ENCODE assay signal across 8 cellular contexts in the genomic region with DNA sequence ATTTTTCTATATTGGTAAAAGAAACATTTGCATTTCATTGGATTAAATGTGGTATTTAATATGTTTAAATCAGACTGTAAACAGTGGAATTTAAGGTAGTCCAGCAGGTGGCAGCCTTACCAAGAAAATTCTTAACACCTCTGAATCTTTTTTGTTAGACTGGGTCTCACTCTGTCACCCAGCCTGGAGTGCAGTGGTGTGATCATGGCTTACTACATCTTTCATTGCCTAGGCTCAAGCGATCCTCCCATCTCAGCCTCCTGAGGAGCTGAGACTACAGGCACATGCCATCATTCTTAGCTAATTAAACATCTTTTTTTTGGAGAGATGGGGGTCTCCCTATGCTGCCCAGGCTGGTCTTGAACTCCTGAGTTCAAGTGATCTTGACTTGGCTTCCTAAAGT.
DNase-seq lines count a peak whose midpoint lies in the region; ATAC-seq and TF ChIP-seq lines count a peak whose summit lies in the region.

No MANE protein-coding gene starts in this region.

- H3F3A ChIP-seq in neural progenitor cell (ENCODE audit: low read depth) = no peaks in the 10 kb centered on the region

- no peaks in the 10 kb centered on the region for H3K4me1 Mint-ChIP-seq in activated CD4-positive, alpha-beta T cell treated with anti-CD3 and anti-CD28 coated beads for 36 hours
- no peaks in the 10 kb centered on the region for H3K4me1 Mint-ChIP-seq in neural progenitor cell

- no peaks in the 10 kb centered on the region for H3K79me2 ChIP-seq in neural progenitor cell (ENCODE audit: low read depth)

- H3K27ac Mint-ChIP-seq in activated CD4-positive, alpha-beta T cell treated with anti-CD3 and anti-CD28 coated beads for 36 hours = no peak overlapping the region
- no peak overlapping the region for H3K27ac Mint-ChIP-seq in neural progenitor cell

- H3K4me3 Mint-ChIP-seq in activated CD4-positive, alpha-beta T cell treated with anti-CD3 and anti-CD28 coated beads for 36 hours = no peak overlapping the region
- no peak overlapping the region for H3K4me3 Mint-ChIP-seq in neural progenitor cell

- peaks cover 6% of the 10 kb centered on the region for H3K36me3 Mint-ChIP-seq in activated CD4-positive, alpha-beta T cell treated with anti-CD3 and anti-CD28 coated beads for 36 hours (ENCODE audit: low read depth)
- H3K36me3 Mint-ChIP-seq in neural progenitor cell = no peaks in the 10 kb centered on the region

- TF ChIP-seq CTCF in AG04450 (IDR thresholded peaks at IDR 0.05; ENCODE audit: low read depth, low read length) (peak; percentile 57), GM12865 (IDR thresholded peaks at IDR 0.05; ENCODE audit: insufficient read depth, low read depth, low read length, missing control alignments) (peak; percentile 25), esophagus muscularis mucosa (IDR thresholded peaks at IDR 0.05) (peak; percentile 48 to 54 (median 51)), neural progenitor cell (IDR thresholded peaks at IDR 0.05) (peak; percentile 76)

- ATAC-seq in activated CD4-positive, alpha-beta T cell treated with anti-CD3 and anti-CD28 coated beads for 36 hours = peak; percentile 78
- ATAC-seq in HG02840 (IDR thresholded peaks at IDR 0.05; ENCODE audit: low FRiP score, unreplicated experiment) = no peak
- no peak for ATAC-seq in HG03460 (IDR thresholded peaks at IDR 0.05; ENCODE audit: unreplicated experiment)

- DNase-seq in AG04450 (ENCODE audit: low read depth, low spot score) (peak; percentile 13), GM12865 (ENCODE audit: low read depth) (peak; percentile 56), NCI-H2171 treated with DMSO at 0.1 percent for 48 hours (lab: John Stamatoyannopoulos, UW) (peak; percentile 40), esophagus muscularis mucosa (ENCODE audit: extremely low spot score) (no peak), neural progenitor cell (ENCODE audit: low spot score) (peak; percentile 62)
- peak; percentile 65 for DNase-seq in activated CD4-positive, alpha-beta T cell treated with anti-CD3 and anti-CD28 coated beads for 36 hours

- POLR2A ChIA-PET in AG04450 (lab: Yijun Ruan, JAX) = no interaction called here
- POLR2A ChIA-PET in activated CD4-positive, alpha-beta T cell treated with anti-CD3 and anti-CD28 coated beads for 36 hours (lab: Charles Lee) = no interaction called here

- H3K36me3 ChIP-seq in esophagus muscularis mucosa (peaks cover 0 to 14% (median 2%) of the 10 kb centered on the region in 4 donors), neural progenitor cell (no peaks in the 10 kb centered on the region)

- H3K27me3 ChIP-seq in AG04450 (ENCODE audit: control insufficient read depth, insufficient read depth, low read length) = no peaks in the 10 kb centered on the region
- H3K27me3 ChIP-seq in esophagus muscularis mucosa = no peaks in the 10 kb centered on the region
- H3K27me3 ChIP-seq in neural progenitor cell = no peaks in the 10 kb centered on the region

- H3K9me3 ChIP-seq in AG04450 (ENCODE audit: control insufficient read depth, insufficient read depth, low read length) = no peaks in the 10 kb centered on the region
- no peaks in the 10 kb centered on the region for H3K9me3 ChIP-seq in esophagus muscularis mucosa
- H3K9me3 ChIP-seq in neural progenitor cell (ENCODE audit: low read depth) = no peaks in the 10 kb centered on the region

- no peaks in the 10 kb centered on the region for H3K27me3 Mint-ChIP-seq in activated CD4-positive, alpha-beta T cell treated with anti-CD3 and anti-CD28 coated beads for 36 hours
- no peaks in the 10 kb centered on the region for H3K27me3 Mint-ChIP-seq in neural progenitor cell (ENCODE audit: insufficient read depth, low read depth)

- no peaks in the 10 kb centered on the region for H4K20me1 ChIP-seq in neural progenitor cell (ENCODE audit: low read depth)

- WGBS in esophagus muscularis mucosa = 80% methylated on average over 1 of the region's 1 CpG

- no peak overlapping the region for H2AFZ ChIP-seq in neural progenitor cell (replicated peaks)

- CTCF ChIA-PET in AG04450 (lab: Charles Lee) = interaction anchor here (0.6 to 3.2 kb wide), 12 partner anchors 9 to 508 kb away, joined by 3 to 36 read pairs (median 4); no protein-coding TSS in a partner anchor
- CTCF ChIA-PET in activated CD4-positive, alpha-beta T cell treated with anti-CD3 and anti-CD28 coated beads for 36 hours (lab: Charles Lee) = interaction anchor here (0.6 to 1.8 kb wide), 5 partner anchors 14 to 501 kb away, joined by 3 to 7 read pairs (median 3); no protein-coding TSS in a partner anchor

- H3K9me3 Mint-ChIP-seq in activated CD4-positive, alpha-beta T cell treated with anti-CD3 and anti-CD28 coated beads for 36 hours (ENCODE audit: low read depth) = no peaks in the 10 kb centered on the region
- H3K9me3 Mint-ChIP-seq in neural progenitor cell = no peaks in the 10 kb centered on the region

- TF ChIP-seq POLR2A in esophagus muscularis mucosa (IDR thresholded peaks at IDR 0.05; ENCODE audit: low read depth) = no peak

- H3K9ac ChIP-seq in neural progenitor cell = no peak overlapping the region

- H3K4me3 ChIP-seq in AG04450 (ENCODE audit: low read depth, low read length) (no peak overlapping the region), GM12865 (ENCODE audit: low read depth, low read length) (no peak overlapping the region), esophagus muscularis mucosa (no peak overlapping the region), neural progenitor cell (no peak overlapping the region)

- no peak overlapping the region for H3K4me2 ChIP-seq in neural progenitor cell

- H3K27ac ChIP-seq in AG04450 (ENCODE audit: low read depth, low read length) (no peak overlapping the region), esophagus muscularis mucosa (replicated peaks in 1 of 4) (no peak overlapping the region), neural progenitor cell (no peak overlapping the region)

- H3K4me1 ChIP-seq in esophagus muscularis mucosa (peaks cover 0 to 4% (median 0%) of the 10 kb centered on the region in 4 donors), neural progenitor cell (peaks cover 3% of the 10 kb centered on the region)

- no peak for TF ChIP-seq EP300 in esophagus muscularis mucosa (IDR thresholded peaks at IDR 0.05)

- intact Hi-C loops in activated CD4-positive, alpha-beta T cell treated with anti-CD3 and anti-CD28 coated beads for 36 hours (cut with DNase I, micrococcal nuclease) = loop anchor here in 1 of 2 experiments (1.0 to 5.0 kb wide), 4 partner anchors 468 to 869 kb away; no protein-coding TSS in a partner anchor
- intact Hi-C loops in esophagus muscularis mucosa (cut with DNase I) = no loop called here

Comparison
In these comparisons a context has a peak if more than half of its experiments do, and no peak if none do; other contexts are left out.
1. CTCF ChIP-seq: peak in every context shown above with its lines; median percentile 76 in neural progenitor cell; 57 in AG04450; 51 in esophagus muscularis mucosa; 25 in GM12865.